Comparison of ENCODE assay signal across 26 cellular contexts in the genomic region with DNA sequence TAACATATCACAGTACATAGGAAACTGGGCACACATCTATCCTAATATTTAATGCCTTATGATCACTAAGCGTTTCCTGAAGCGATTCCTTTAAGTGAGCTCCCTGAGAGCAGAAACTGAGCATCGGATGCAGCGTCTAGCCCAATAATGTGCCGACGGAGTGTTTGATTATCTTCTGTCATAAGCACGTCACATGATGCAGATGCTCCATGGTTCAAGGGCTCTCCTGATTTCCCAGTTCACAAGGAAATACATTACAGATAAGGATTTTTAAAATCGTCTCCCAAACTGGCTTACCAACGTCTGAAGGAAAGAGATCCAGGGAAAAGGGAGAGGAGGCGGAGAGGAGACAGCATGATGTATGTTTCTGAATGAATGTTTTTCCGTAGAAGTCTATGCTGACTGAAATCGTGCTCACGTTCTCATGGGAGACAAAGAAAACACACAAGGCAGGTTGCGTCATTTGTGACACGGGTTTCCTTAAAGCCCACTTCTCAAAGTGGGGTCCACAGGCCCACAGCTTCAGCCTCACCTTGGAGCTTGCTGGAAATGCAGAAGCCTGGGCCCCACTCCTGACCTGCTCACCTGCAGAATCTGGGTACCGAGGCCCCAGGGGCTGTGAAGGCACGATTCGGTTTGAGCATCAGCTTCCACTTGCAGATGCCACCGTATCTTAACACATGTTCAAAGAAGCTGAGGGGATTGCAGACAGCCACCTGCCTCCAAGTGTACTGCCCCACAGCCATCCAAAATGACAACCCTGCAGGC.
"Had no signal": no experiment of that assay in that cellular context is flagged by ENCODE, and none has a peak within 500 bp of the region (broad histone marks: within the 10 kb centered on the region; RNA-seq: fewer than 3 reads in every experiment).

No MANE protein-coding gene starts in this region.

- H3K4me1 ChIP-seq: colonic mucosa, gastrocnemius medialis, left ventricle myocardium inferior, lower lobe of right lung, upper lobe of left lung, uterus had no signal

- H3K9me3 ChIP-seq: colonic mucosa, gastrocnemius medialis, heart left ventricle, left ventricle myocardium inferior, lower lobe of right lung, ovary, thoracic aorta, tibial nerve, upper lobe of left lung, uterus had no signal

- H2AFZ ChIP-seq: hepatocyte had no signal

- FAIRE-seq: kidney had no signal

- H3K79me2 ChIP-seq: hepatocyte had no signal

- H3K9me3 Mint-ChIP-seq: dendritic cell treated with granulocyte-macrophage colony-stimulating factor and Interleukin-4, amounts not matched to agents 40 ng/mL and 50 ng/mL, for 4 days; endodermal cell; naive thymus-derived CD8-positive, alpha-beta T cell; stimulated activated naive B cell treated with anti-CD40 and anti-IgM and Interleukin-4, amounts not matched to agents 10 μg/mL and 1 μg/mL and 100 μg/mL, for 72 hours; stimulated activated naive CD8-positive, alpha-beta T cell treated with anti-CD3 and anti-CD28 coated beads, Interleukin-15, Interleukin-2, amounts not matched to agents 100 ng/mL and 50 ng/mL, for 24 hours had no signal

- H3K27ac ChIP-seq: colonic mucosa, epithelial cell of prostate, heart left ventricle, hepatocyte, left ventricle myocardium inferior, lower lobe of right lung, ovary, thoracic aorta, upper lobe of left lung had no signal

- H3K4me3 Mint-ChIP-seq: dendritic cell treated with granulocyte-macrophage colony-stimulating factor and Interleukin-4, amounts not matched to agents 40 ng/mL and 50 ng/mL, for 4 days; endodermal cell; naive thymus-derived CD8-positive, alpha-beta T cell; stimulated activated naive B cell treated with anti-CD40 and anti-IgM and Interleukin-4, amounts not matched to agents 10 μg/mL and 1 μg/mL and 100 μg/mL, for 72 hours; stimulated activated naive CD8-positive, alpha-beta T cell treated with anti-CD3 and anti-CD28 coated beads, Interleukin-15, Interleukin-2, amounts not matched to agents 100 ng/mL and 50 ng/mL, for 24 hours had no signal

- ATAC-seq: esophagus mucosa; gastrocnemius medialis; heart left ventricle; lower lobe of right lung; naive thymus-derived CD8-positive, alpha-beta T cell; sciatic nerve; stimulated activated naive B cell treated with anti-CD40 and anti-IgM and Interleukin-4, amounts not matched to agents 10 μg/mL and 1 μg/mL and 100 μg/mL, for 72 hours had no signal

- H3K27me3 ChIP-seq: colonic mucosa, ovary, upper lobe of left lung, uterus had no signal

- H3K36me3 Mint-ChIP-seq: naive thymus-derived CD8-positive, alpha-beta T cell had no signal

- DNase-seq: colonic mucosa; effector CD8-positive, alpha-beta T cell; endodermal cell; foreskin fibroblast; gastrocnemius medialis; heart left ventricle; kidney; left ventricle myocardium inferior; naive thymus-derived CD8-positive, alpha-beta T cell; occipital lobe; ovary; retina; stimulated activated CD4-positive, alpha-beta T cell treated with anti-CD3 and anti-CD28 coated beads, Interleukin-2, amount 100 ng/mL, for 24 hours; stimulated activated naive B cell treated with anti-CD40 and anti-IgM and Interleukin-4, amounts not matched to agents 10 μg/mL and 1 μg/mL and 100 μg/mL, for 72 hours; uterus had no signal

- H3K36me3 ChIP-seq: colonic mucosa, gastrocnemius medialis, heart left ventricle, left ventricle myocardium inferior, lower lobe of right lung, ovary, thoracic aorta, tibial nerve, upper lobe of left lung, uterus had no signal

- H3K4me2 ChIP-seq: hepatocyte, smooth muscle cell had no signal

- H3K27me3 Mint-ChIP-seq: stimulated activated naive CD8-positive, alpha-beta T cell treated with anti-CD3 and anti-CD28 coated beads, Interleukin-15, Interleukin-2, amounts not matched to agents 100 ng/mL and 50 ng/mL, for 24 hours had no signal

- H3K4me3 ChIP-seq: colonic mucosa, gastrocnemius medialis, heart left ventricle, hepatocyte, left ventricle myocardium inferior, lower lobe of right lung, ovary, smooth muscle cell, thoracic aorta, tibial nerve, upper lobe of left lung, uterus had no signal

- H3K27ac Mint-ChIP-seq: dendritic cell treated with granulocyte-macrophage colony-stimulating factor and Interleukin-4, amounts not matched to agents 40 ng/mL and 50 ng/mL, for 4 days; endodermal cell; naive thymus-derived CD8-positive, alpha-beta T cell; stimulated activated naive B cell treated with anti-CD40 and anti-IgM and Interleukin-4, amounts not matched to agents 10 μg/mL and 1 μg/mL and 100 μg/mL, for 72 hours; stimulated activated naive CD8-positive, alpha-beta T cell treated with anti-CD3 and anti-CD28 coated beads, Interleukin-15, Interleukin-2, amounts not matched to agents 100 ng/mL and 50 ng/mL, for 24 hours had no signal
